6 cellular contexts compared by ENCODE assay signal in genomic region chr6:15185111-15185510, GRCh38.
DNase-seq lines count a peak whose midpoint lies in the region; ATAC-seq and TF ChIP-seq lines count a peak whose summit lies in the region.
"Not testable (repeated sequence)": the region's sequence is repeated elsewhere in the genome, so short reads cannot be mapped to it uniquely, and the experiment has no call there.

No MANE protein-coding gene starts in this region.

- CTCF ChIA-PET in HEK293 (lab: Yijun Ruan, JAX) = interaction anchor here (0.6 kb wide), 1 partner anchor 44 kb away, joined by 4 read pairs; no protein-coding TSS in a partner anchor

- H3K36me3 Mint-ChIP-seq in activated CD4-positive, alpha-beta T cell treated with anti-CD3 and anti-CD28 coated beads, Interleukin-2, amount 10 ng/mL, durations not matched to agents 24 days and 14 days (ENCODE audit: low read depth); activated T-helper 17 cell treated with anti-CD3 and anti-CD28 coated beads, Interleukin-2, amount 50 U/mL, for 72 hours (ENCODE audit: low read depth); activated naive CD4-positive, alpha-beta T cell treated with anti-CD3 and anti-CD28 coated beads, Interleukin-2, amount 50 U/mL, for 24 hours; chondrocyte (ENCODE audit: low read depth); stimulated activated naive CD8-positive, alpha-beta T cell treated with anti-CD3 and anti-CD28 coated beads, Interleukin-15, Interleukin-2, amounts not matched to agents 100 ng/mL and 50 ng/mL, for 24 hours (ENCODE audit: low read depth): not testable (repeated sequence)

- not testable (repeated sequence) for DNase-seq in activated CD4-positive, alpha-beta T cell treated with anti-CD3 and anti-CD28 coated beads, Interleukin-2, amount 10 ng/mL, durations not matched to agents 24 days and 14 days
- DNase-seq in chondrocyte (ENCODE audit: low spot score) = peak; percentile 26

- H3K27me3 Mint-ChIP-seq in activated CD4-positive, alpha-beta T cell treated with anti-CD3 and anti-CD28 coated beads, Interleukin-2, amount 10 ng/mL, durations not matched to agents 24 days and 14 days; activated T-helper 17 cell treated with anti-CD3 and anti-CD28 coated beads, Interleukin-2, amount 50 U/mL, for 72 hours; activated naive CD4-positive, alpha-beta T cell treated with anti-CD3 and anti-CD28 coated beads, Interleukin-2, amount 50 U/mL, for 24 hours; chondrocyte (ENCODE audit: low read depth); stimulated activated naive CD8-positive, alpha-beta T cell treated with anti-CD3 and anti-CD28 coated beads, Interleukin-15, Interleukin-2, amounts not matched to agents 100 ng/mL and 50 ng/mL, for 24 hours: not testable (repeated sequence)

- ATAC-seq in activated T-helper 17 cell treated with anti-CD3 and anti-CD28 coated beads, Interleukin-2, amount 50 U/mL, for 72 hours (replicated peaks) = not testable (repeated sequence)

- not testable (repeated sequence) for H3K27ac ChIP-seq in HEK293 (ENCODE audit: extremely low read depth, low read depth, low read length)

- H3K4me3 ChIP-seq in HEK293 (ENCODE audit: low read depth, low read length) = not testable (repeated sequence)

- POLR2A ChIA-PET in HEK293 (lab: Yijun Ruan, JAX) = not testable (repeated sequence)

- TF ChIP-seq CTCF in HEK293 (tag by site-specific recombination; IDR thresholded peaks at IDR 0.05); chondrocyte (IDR thresholded peaks at IDR 0.05): not testable (repeated sequence)

- intact Hi-C loops in activated CD4-positive, alpha-beta T cell treated with anti-CD3 and anti-CD28 coated beads, Interleukin-2, amount 10 ng/mL, durations not matched to agents 24 days and 14 days (cut with micrococcal nuclease) = loop anchor here (2.0 kb wide), 1 partner anchor 64 kb away; no protein-coding TSS in a partner anchor

- H3K27ac Mint-ChIP-seq in activated CD4-positive, alpha-beta T cell treated with anti-CD3 and anti-CD28 coated beads, Interleukin-2, amount 10 ng/mL, durations not matched to agents 24 days and 14 days = peak overlapping the region; percentile 92
- peak overlapping the region; percentile 92 for H3K27ac Mint-ChIP-seq in activated T-helper 17 cell treated with anti-CD3 and anti-CD28 coated beads, Interleukin-2, amount 50 U/mL, for 72 hours
- H3K27ac Mint-ChIP-seq in activated naive CD4-positive, alpha-beta T cell treated with anti-CD3 and anti-CD28 coated beads, Interleukin-2, amount 50 U/mL, for 24 hours = peak overlapping the region; percentile 82
- not testable (repeated sequence) for H3K27ac Mint-ChIP-seq in chondrocyte (ENCODE audit: unreplicated experiment)
- H3K27ac Mint-ChIP-seq in stimulated activated naive CD8-positive, alpha-beta T cell treated with anti-CD3 and anti-CD28 coated beads, Interleukin-15, Interleukin-2, amounts not matched to agents 100 ng/mL and 50 ng/mL, for 24 hours = peak overlapping the region; percentile 88

- peaks cover 16% of the 10 kb centered on the region for H3K4me1 Mint-ChIP-seq in activated CD4-positive, alpha-beta T cell treated with anti-CD3 and anti-CD28 coated beads, Interleukin-2, amount 10 ng/mL, durations not matched to agents 24 days and 14 days
- H3K4me1 Mint-ChIP-seq in activated T-helper 17 cell treated with anti-CD3 and anti-CD28 coated beads, Interleukin-2, amount 50 U/mL, for 72 hours = peaks cover 12% of the 10 kb centered on the region
- peaks cover 22% of the 10 kb centered on the region for H3K4me1 Mint-ChIP-seq in activated naive CD4-positive, alpha-beta T cell treated with anti-CD3 and anti-CD28 coated beads, Interleukin-2, amount 50 U/mL, for 24 hours
- H3K4me1 Mint-ChIP-seq in chondrocyte (ENCODE audit: low read depth) = not testable (repeated sequence)
- H3K4me1 Mint-ChIP-seq in stimulated activated naive CD8-positive, alpha-beta T cell treated with anti-CD3 and anti-CD28 coated beads, Interleukin-15, Interleukin-2, amounts not matched to agents 100 ng/mL and 50 ng/mL, for 24 hours (ENCODE audit: low read depth) = peaks cover 20% of the 10 kb centered on the region

- H3K9me3 ChIP-seq in HEK293 (ENCODE audit: control insufficient read depth, insufficient read depth, low read depth, low read length) = not testable (repeated sequence)

- not testable (repeated sequence) for H3K4me3 Mint-ChIP-seq in activated CD4-positive, alpha-beta T cell treated with anti-CD3 and anti-CD28 coated beads, Interleukin-2, amount 10 ng/mL, durations not matched to agents 24 days and 14 days; activated T-helper 17 cell treated with anti-CD3 and anti-CD28 coated beads, Interleukin-2, amount 50 U/mL, for 72 hours; activated naive CD4-positive, alpha-beta T cell treated with anti-CD3 and anti-CD28 coated beads, Interleukin-2, amount 50 U/mL, for 24 hours; chondrocyte (ENCODE audit: unreplicated experiment); stimulated activated naive CD8-positive, alpha-beta T cell treated with anti-CD3 and anti-CD28 coated beads, Interleukin-15, Interleukin-2, amounts not matched to agents 100 ng/mL and 50 ng/mL, for 24 hours

- not testable (repeated sequence) for H3K36me3 ChIP-seq in HEK293 (ENCODE audit: control insufficient read depth in 2 of 2, insufficient read depth in 1 of 2, low read length in 2 of 2)

- H3K9me3 Mint-ChIP-seq in activated CD4-positive, alpha-beta T cell treated with anti-CD3 and anti-CD28 coated beads, Interleukin-2, amount 10 ng/mL, durations not matched to agents 24 days and 14 days; activated T-helper 17 cell treated with anti-CD3 and anti-CD28 coated beads, Interleukin-2, amount 50 U/mL, for 72 hours; activated naive CD4-positive, alpha-beta T cell treated with anti-CD3 and anti-CD28 coated beads, Interleukin-2, amount 50 U/mL, for 24 hours; chondrocyte (ENCODE audit: low read depth); stimulated activated naive CD8-positive, alpha-beta T cell treated with anti-CD3 and anti-CD28 coated beads, Interleukin-15, Interleukin-2, amounts not matched to agents 100 ng/mL and 50 ng/mL, for 24 hours: not testable (repeated sequence)

- not testable (repeated sequence) for H3K4me1 ChIP-seq in HEK293 (ENCODE audit: control insufficient read depth, insufficient read depth, low read length)

TF ChIP-seq in HEK293, 187 proteins besides CTCF, POLR2A, EP300 and RAD21:
- TF ChIP-seq ZNF366 (tag by site-specific recombination; conservative IDR thresholded peaks at IDR 0.05) = 0 out of 2 replicates have a peak, but pooled peaks have one; percentile 26
TF ChIP-seq in HEK293: peak in this region for 1; not testable (repeated sequence) for 186.
